1 cellular context compared by ENCODE assay signal in genomic region chr7:116576350-116577319, GRCh38.
A peak's percentile ranks its signal among the peaks of the same experiment; 100 is the strongest.
TF ChIP-seq lines count a peak whose summit lies in the region.

No MANE protein-coding gene starts in this region.

TF ChIP-seq in A549, 52 proteins besides CTCF, POLR2A, EP300 and RAD21 (continued from another document):
- TF ChIP-seq POLR2AphosphoS2 (conservative IDR thresholded peaks at IDR 0.05; ENCODE audit: low read length) (no peak), KDM1A (IDR thresholded peaks at IDR 0.05; ENCODE audit: low read depth) (no peak), FOXS1 (CRISPR knock-in tag; IDR thresholded peaks at IDR 0.05) (no peak), GATA3 (IDR thresholded peaks at IDR 0.05; ENCODE audit: borderline replicate concordance) (peak; percentile 54; the same call in 1 of the 2 replicates), MAFK (IDR thresholded peaks at IDR 0.05; ENCODE audit: partially characterized antibody) (peak; percentile 54), PHF8 (IDR thresholded peaks at IDR 0.05; ENCODE audit: borderline replicate concordance, low read depth) (no peak), ZC3H11A (IDR thresholded peaks at IDR 0.05) (no peak), CBX8 (IDR thresholded peaks at IDR 0.05) (no peak), SMC3 (IDR thresholded peaks at IDR 0.05) (0 out of 3 replicates have a peak, but pooled peaks have one; percentile 7), HOXB13 (CRISPR knock-in tag; IDR thresholded peaks at IDR 0.05; ENCODE audit: low read depth) (no peak), KDM5A (IDR thresholded peaks at IDR 0.05) (no peak), RFX5 (IDR thresholded peaks at IDR 0.05) (no peak), SREBF2 (IDR thresholded peaks at IDR 0.05) (no peak), RCOR1 (IDR thresholded peaks at IDR 0.05; ENCODE audit: low read depth, low read length) (no peak), EHF (CRISPR knock-in tag; IDR thresholded peaks at IDR 0.05) (no peak), HOXB5 (CRISPR knock-in tag; IDR thresholded peaks at IDR 0.05) (0 out of 2 replicates have a peak, but pooled peaks have one; percentile 3), TP53 (CRISPR knock-in tag; IDR thresholded peaks at IDR 0.05) (no peak), EHMT2 (IDR thresholded peaks at IDR 0.05; ENCODE audit: low read depth) (no peak), HEYL (CRISPR knock-in tag; IDR thresholded peaks at IDR 0.05) (no peak), HOXA7 (CRISPR knock-in tag; IDR thresholded peaks at IDR 0.05) (no peak), MYC (IDR thresholded peaks at IDR 0.05; ENCODE audit: borderline replicate concordance, low read length) (no peak), CEBPB (IDR thresholded peaks at IDR 0.05) (no peak), NFE2L2 (conservative IDR thresholded peaks at IDR 0.05; ENCODE audit: low read length) (no peak), JUNB (IDR thresholded peaks at IDR 0.05) (peak; percentile 73), USF2 (IDR thresholded peaks at IDR 0.05) (no peak), CBX2 (IDR thresholded peaks at IDR 0.05; ENCODE audit: borderline replicate concordance, low read depth) (no peak), CHD4 (IDR thresholded peaks at IDR 0.05; ENCODE audit: borderline replicate concordance) (no peak), FOSB (CRISPR knock-in tag; IDR thresholded peaks at IDR 0.05) (no peak), RNF2 (IDR thresholded peaks at IDR 0.05; ENCODE audit: borderline replicate concordance, low read depth) (no peak), HDAC2 (IDR thresholded peaks at IDR 0.05) (no peak), ZSCAN20 (CRISPR knock-in tag; IDR thresholded peaks at IDR 0.05) (no peak), ZFP36 (IDR thresholded peaks at IDR 0.05; ENCODE audit: borderline replicate concordance, partially characterized antibody) (no peak), RARB (CRISPR knock-in tag; IDR thresholded peaks at IDR 0.05) (no peak), TFCP2L1 (CRISPR knock-in tag; IDR thresholded peaks at IDR 0.05) (no peak), ZNF302 (CRISPR knock-in tag; IDR thresholded peaks at IDR 0.05) (no peak), NR3C1 (IDR thresholded peaks at IDR 0.05) (no peak), HES2 (IDR thresholded peaks at IDR 0.05) (no peak), ESRRA (IDR thresholded peaks at IDR 0.05; ENCODE audit: borderline replicate concordance, low read length) (no peak), HMGXB4 (CRISPR knock-in tag; IDR thresholded peaks at IDR 0.05; ENCODE audit: borderline replicate concordance) (no peak), CHD2 (IDR thresholded peaks at IDR 0.05; ENCODE audit: low read length, partially characterized antibody) (no peak)
- TF ChIP-seq, protein P1, sequence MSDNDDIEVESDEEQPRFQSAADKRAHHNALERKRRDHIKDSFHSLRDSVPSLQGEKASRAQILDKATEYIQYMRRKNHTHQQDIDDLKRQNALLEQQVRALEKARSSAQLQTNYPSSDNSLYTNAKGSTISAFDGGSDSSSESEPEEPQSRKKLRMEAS (IDR thresholded peaks at IDR 0.05) = peak; percentile 65
- TF ChIP-seq, protein P2, sequence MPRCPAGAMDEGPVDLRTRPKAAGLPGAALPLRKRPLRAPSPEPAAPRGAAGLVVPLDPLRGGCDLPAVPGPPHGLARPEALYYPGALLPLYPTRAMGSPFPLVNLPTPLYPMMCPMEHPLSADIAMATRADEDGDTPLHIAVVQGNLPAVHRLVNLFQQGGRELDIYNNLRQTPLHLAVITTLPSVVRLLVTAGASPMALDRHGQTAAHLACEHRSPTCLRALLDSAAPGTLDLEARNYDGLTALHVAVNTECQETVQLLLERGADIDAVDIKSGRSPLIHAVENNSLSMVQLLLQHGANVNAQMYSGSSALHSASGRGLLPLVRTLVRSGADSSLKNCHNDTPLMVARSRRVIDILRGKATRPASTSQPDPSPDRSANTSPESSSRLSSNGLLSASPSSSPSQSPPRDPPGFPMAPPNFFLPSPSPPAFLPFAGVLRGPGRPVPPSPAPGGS (IDR thresholded peaks at IDR 0.05) = no peak
- TF ChIP-seq, protein P3, sequence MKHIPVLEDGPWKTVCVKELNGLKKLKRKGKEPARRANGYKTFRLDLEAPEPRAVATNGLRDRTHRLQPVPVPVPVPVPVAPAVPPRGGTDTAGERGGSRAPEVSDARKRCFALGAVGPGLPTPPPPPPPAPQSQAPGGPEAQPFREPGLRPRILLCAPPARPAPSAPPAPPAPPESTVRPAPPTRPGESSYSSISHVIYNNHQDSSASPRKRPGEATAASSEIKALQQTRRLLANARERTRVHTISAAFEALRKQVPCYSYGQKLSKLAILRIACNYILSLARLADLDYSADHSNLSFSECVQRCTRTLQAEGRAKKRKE (CRISPR knock-in tag; IDR thresholded peaks at IDR 0.05; ENCODE audit: low read depth) = no peak; the same call in 1 of the 2 replicates
- TF ChIP-seq, protein P4, sequence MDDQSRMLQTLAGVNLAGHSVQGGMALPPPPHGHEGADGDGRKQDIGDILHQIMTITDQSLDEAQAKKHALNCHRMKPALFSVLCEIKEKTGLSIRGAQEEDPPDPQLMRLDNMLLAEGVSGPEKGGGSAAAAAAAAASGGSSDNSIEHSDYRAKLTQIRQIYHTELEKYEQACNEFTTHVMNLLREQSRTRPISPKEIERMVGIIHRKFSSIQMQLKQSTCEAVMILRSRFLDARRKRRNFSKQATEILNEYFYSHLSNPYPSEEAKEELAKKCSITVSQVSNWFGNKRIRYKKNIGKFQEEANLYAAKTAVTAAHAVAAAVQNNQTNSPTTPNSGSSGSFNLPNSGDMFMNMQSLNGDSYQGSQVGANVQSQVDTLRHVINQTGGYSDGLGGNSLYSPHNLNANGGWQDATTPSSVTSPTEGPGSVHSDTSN (IDR thresholded peaks at IDR 0.05) = no peak
